In genomic region chr7:39647816-39648215, GRCh38 we compare ENCODE assay signal across 22 cellular contexts. TPM values are rescaled to one million over a fixed set of nuclear protein-coding genes. Genes with fewer than 3 reads are reported as not detected.
DNase-seq lines count a peak whose midpoint lies in the region; ATAC-seq lines count a peak whose summit lies in the region.
"Had no signal": no experiment of that assay in that cellular context is flagged by ENCODE, and none has a peak within 500 bp of the region (broad histone marks: within the 10 kb centered on the region; RNA-seq: fewer than 3 reads in every experiment).

No MANE protein-coding gene starts in this region.

- H3K27ac Mint-ChIP-seq in activated naive CD8-positive, alpha-beta T cell: peak overlapping the region; percentile 12
- no peak overlapping the region for H3K27ac Mint-ChIP-seq in activated naive CD8-positive, alpha-beta T cell treated with anti-CD3 and anti-CD28 coated beads for 36 hours
- no peak overlapping the region for H3K27ac Mint-ChIP-seq in activated CD4-positive, alpha-beta memory T cell treated with anti-CD3 and anti-CD28 coated beads, Interleukin-2, amount 10 ng/mL, durations not matched to agents 7 days and 5 days

- DNase-seq in activated naive CD8-positive, alpha-beta T cell treated with anti-CD3 and anti-CD28 coated beads for 36 hours: no peak
- DNase-seq in DMS79 treated with DMSO at 0.1 percent for 48 hours (lab: John Stamatoyannopoulos, UW) (no peak), NCI-H146 treated with DMSO at 0.1 percent for 48 hours (lab: John Stamatoyannopoulos, UW; ENCODE audit: unreplicated experiment) (no peak), posterior cingulate gyrus (no peak)
- DNase-seq in activated CD4-positive, alpha-beta memory T cell treated with anti-CD3 and anti-CD28 coated beads, Interleukin-2, amount 10 ng/mL, durations not matched to agents 7 days and 5 days: no peak
- DNase-seq: DMS79, GOT3, HCEC 1CT, Kasumi-1, NCI-H1048, NCI-H1417 treated with DMSO at 0.1 percent for 48 hours, NCI-H187 treated with DMSO at 0.1 percent for 48 hours, NCI-H2227 treated with DMSO at 0.1 percent for 48 hours, NCI-H510A treated with DMSO at 0.1 percent for 48 hours, NCI-H748 treated with DMSO at 0.1 percent for 48 hours, SIG-M5, SK-N-SH, T-helper 2 cell had no signal

- CTCF ChIA-PET in activated CD4-positive, alpha-beta memory T cell treated with anti-CD3 and anti-CD28 coated beads, Interleukin-2, amount 10 ng/mL, durations not matched to agents 7 days and 5 days (lab: Charles Lee): interaction anchor here (0.7 kb wide), 1 partner anchor 144 kb away, joined by 3 read pairs; no protein-coding TSS in a partner anchor

- peaks cover 20% of the 10 kb centered on the region for H3K36me3 Mint-ChIP-seq in activated naive CD8-positive, alpha-beta T cell
- peaks cover 28% of the 10 kb centered on the region for H3K36me3 Mint-ChIP-seq in activated naive CD8-positive, alpha-beta T cell treated with anti-CD3 and anti-CD28 coated beads for 36 hours
- peaks cover 12% of the 10 kb centered on the region for H3K36me3 Mint-ChIP-seq in activated CD4-positive, alpha-beta memory T cell treated with anti-CD3 and anti-CD28 coated beads, Interleukin-2, amount 10 ng/mL, durations not matched to agents 7 days and 5 days (ENCODE audit: low read depth)

- no peaks in the 10 kb centered on the region for H3K27me3 Mint-ChIP-seq in activated naive CD8-positive, alpha-beta T cell
- no peaks in the 10 kb centered on the region for H3K27me3 Mint-ChIP-seq in activated naive CD8-positive, alpha-beta T cell treated with anti-CD3 and anti-CD28 coated beads for 36 hours
- no peaks in the 10 kb centered on the region for H3K27me3 Mint-ChIP-seq in activated CD4-positive, alpha-beta memory T cell treated with anti-CD3 and anti-CD28 coated beads, Interleukin-2, amount 10 ng/mL, durations not matched to agents 7 days and 5 days

- POLR2A ChIA-PET in activated CD4-positive, alpha-beta memory T cell treated with anti-CD3 and anti-CD28 coated beads, Interleukin-2, amount 10 ng/mL, durations not matched to agents 7 days and 5 days (lab: Charles Lee): interaction anchor here (0.7 kb wide), 1 partner anchor 24 kb away, joined by 3 read pairs; no protein-coding TSS in a partner anchor

- ATAC-seq in GM21526 (IDR thresholded peaks at IDR 0.05; ENCODE audit: low FRiP score, unreplicated experiment) (peak; percentile 57), HG03432 (IDR thresholded peaks at IDR 0.05; ENCODE audit: unreplicated experiment) (peak; percentile 56)
- ATAC-seq: Panc1 had no signal

- H3K4me1 Mint-ChIP-seq in activated naive CD8-positive, alpha-beta T cell (ENCODE audit: low read depth): peaks cover 74% of the 10 kb centered on the region
- H3K4me1 Mint-ChIP-seq in activated naive CD8-positive, alpha-beta T cell treated with anti-CD3 and anti-CD28 coated beads for 36 hours: peaks cover 57% of the 10 kb centered on the region
- H3K4me1 Mint-ChIP-seq in activated CD4-positive, alpha-beta memory T cell treated with anti-CD3 and anti-CD28 coated beads, Interleukin-2, amount 10 ng/mL, durations not matched to agents 7 days and 5 days: no peaks in the 10 kb centered on the region

- intact Hi-C loops in posterior cingulate gyrus (cut with DNase I): no loop called here

- no peak overlapping the region for H3K4me3 Mint-ChIP-seq in activated naive CD8-positive, alpha-beta T cell
- H3K4me3 Mint-ChIP-seq in activated naive CD8-positive, alpha-beta T cell treated with anti-CD3 and anti-CD28 coated beads for 36 hours: no peak overlapping the region
- H3K4me3 Mint-ChIP-seq in activated CD4-positive, alpha-beta memory T cell treated with anti-CD3 and anti-CD28 coated beads, Interleukin-2, amount 10 ng/mL, durations not matched to agents 7 days and 5 days: no peak overlapping the region

- H3K9me3 Mint-ChIP-seq in activated naive CD8-positive, alpha-beta T cell (ENCODE audit: low read depth): no peaks in the 10 kb centered on the region
- no peaks in the 10 kb centered on the region for H3K9me3 Mint-ChIP-seq in activated naive CD8-positive, alpha-beta T cell treated with anti-CD3 and anti-CD28 coated beads for 36 hours
- no peaks in the 10 kb centered on the region for H3K9me3 Mint-ChIP-seq in activated CD4-positive, alpha-beta memory T cell treated with anti-CD3 and anti-CD28 coated beads, Interleukin-2, amount 10 ng/mL, durations not matched to agents 7 days and 5 days

RNA-seq across cellular contexts. Expression of gene RALA, which starts 24.4 kb away (rescaled TPM):
- total RNA-seq in activated naive CD8-positive, alpha-beta T cell treated with anti-CD3 and anti-CD28 coated beads for 36 hours: 10 to 100 TPM; 38.0 to 40.6 TPM
- total RNA-seq in activated CD4-positive, alpha-beta memory T cell treated with anti-CD3 and anti-CD28 coated beads, Interleukin-2, amount 10 ng/mL, durations not matched to agents 7 days and 5 days: 10 to 100 TPM; 27.8 to 29.6 TPM
